Comparison of ENCODE assay signal across 1 cellular context in genomic region chr2:10042301-10043161, GRCh38.
A peak's percentile ranks its signal among the peaks of the same experiment; 100 is the strongest.
TF ChIP-seq lines count a peak whose summit lies in the region.

No MANE protein-coding gene starts in this region.

TF ChIP-seq in HepG2, 621 proteins besides CTCF, POLR2A, EP300 and RAD21 (continued from another document):
- TF ChIP-seq THAP9 (CRISPR knock-in tag; IDR thresholded peaks at IDR 0.05; ENCODE audit: borderline replicate concordance) (0 out of 2 replicates have a peak, but pooled peaks have one; percentile 9), ZNF850 (CRISPR knock-in tag; conservative IDR thresholded peaks at IDR 0.05) (no peak), MEIS1 (CRISPR knock-in tag; IDR thresholded peaks at IDR 0.05; ENCODE audit: borderline replicate concordance) (peak; percentile 36; the same call in 1 of the 2 replicates), CCAR2 (optimal IDR thresholded peaks at IDR 0.05; ENCODE audit: low read depth, low read length) (no peak), ZBTB4 (CRISPR knock-in tag; IDR thresholded peaks at IDR 0.05; ENCODE audit: borderline replicate concordance) (peak; percentile 81; the same call in 1 of the 2 replicates), ZNF839 (CRISPR knock-in tag; IDR thresholded peaks at IDR 0.05; ENCODE audit: borderline replicate concordance) (no peak), HNF4G (IDR thresholded peaks at IDR 0.05; ENCODE audit: borderline replicate concordance, low read depth, low read length) (no peak), HNF4G (CRISPR knock-in tag; IDR thresholded peaks at IDR 0.05; ENCODE audit: borderline replicate concordance, low read depth) (no peak), PHF20 (CRISPR knock-in tag; IDR thresholded peaks at IDR 0.05) (peak; percentile 18), ISL2 (CRISPR knock-in tag; IDR thresholded peaks at IDR 0.05) (0 out of 2 replicates have a peak, but pooled peaks have one; percentile 6), SP1 (IDR thresholded peaks at IDR 0.05) (no peak), SP1 (CRISPR knock-in tag; IDR thresholded peaks at IDR 0.05) (0 out of 2 replicates have a peak, but pooled peaks have one; percentile 20), ZNF510 (CRISPR knock-in tag; IDR thresholded peaks at IDR 0.05; ENCODE audit: low read depth) (no peak), ETV5 (CRISPR knock-in tag; IDR thresholded peaks at IDR 0.05; ENCODE audit: borderline replicate concordance) (peak; percentile 78; the same call in 1 of the 2 replicates), KDM3A (CRISPR knock-in tag; IDR thresholded peaks at IDR 0.05; ENCODE audit: low read depth) (0 out of 2 replicates have a peak, but pooled peaks have one; percentile 14), GATA4 (IDR thresholded peaks at IDR 0.05; ENCODE audit: borderline replicate concordance, low read depth) (no peak), CREM (IDR thresholded peaks at IDR 0.05) (0 out of 2 replicates have a peak, but pooled peaks have one; percentile 12), CREM (CRISPR knock-in tag; IDR thresholded peaks at IDR 0.05) (no peak), ZBTB38 (CRISPR knock-in tag; IDR thresholded peaks at IDR 0.05) (peak; percentile 94), ZFP91 (CRISPR knock-in tag; IDR thresholded peaks at IDR 0.05; ENCODE audit: borderline replicate concordance) (peak; percentile 49; the same call in 1 of the 2 replicates), HMGXB3 (CRISPR knock-in tag; IDR thresholded peaks at IDR 0.05; ENCODE audit: borderline replicate concordance) (peak; percentile 9; the same call in 1 of the 2 replicates), ZNF781 (CRISPR knock-in tag; IDR thresholded peaks at IDR 0.05; ENCODE audit: borderline replicate concordance, not compliant biosample characterization) (peak; percentile 75), ZNF18 (CRISPR knock-in tag; IDR thresholded peaks at IDR 0.05; ENCODE audit: insufficient replicate concordance) (no peak), ZFP41 (CRISPR knock-in tag; IDR thresholded peaks at IDR 0.05; ENCODE audit: borderline replicate concordance) (0 out of 2 replicates have a peak, but pooled peaks have one; percentile 13), KAT7 (CRISPR knock-in tag; IDR thresholded peaks at IDR 0.05; ENCODE audit: borderline replicate concordance) (no peak), ZNF883 (CRISPR knock-in tag; IDR thresholded peaks at IDR 0.05; ENCODE audit: not compliant biosample characterization) (peak; percentile 12), HES4 (CRISPR knock-in tag; IDR thresholded peaks at IDR 0.05; ENCODE audit: borderline replicate concordance) (peak; percentile 16; the same call in 1 of the 2 replicates), U2AF1 (optimal IDR thresholded peaks at IDR 0.05; ENCODE audit: low read depth, low read length) (no peak), BHLHE40 (IDR thresholded peaks at IDR 0.05; ENCODE audit: low read length) (no peak), ZNF280B (CRISPR knock-in tag; IDR thresholded peaks at IDR 0.05; ENCODE audit: borderline replicate concordance) (0 out of 2 replicates have a peak, but pooled peaks have one; percentile 6), PRPF4 (IDR thresholded peaks at IDR 0.05; ENCODE audit: low read depth, low read length, poor library complexity, severe bottlenecking) (peak; percentile 12), CREBL2 (CRISPR knock-in tag; IDR thresholded peaks at IDR 0.05; ENCODE audit: borderline replicate concordance) (no peak), RARA (CRISPR knock-in tag; IDR thresholded peaks at IDR 0.05) (peak; percentile 72), ATF7 (IDR thresholded peaks at IDR 0.05) (no peak), ATF7 (CRISPR knock-in tag; IDR thresholded peaks at IDR 0.05) (peak; percentile 10; the same call in 1 of the 2 replicates), ZBTB37 (CRISPR knock-in tag; IDR thresholded peaks at IDR 0.05) (0 out of 2 replicates have a peak, but pooled peaks have one; percentile 37), RBAK (CRISPR knock-in tag; IDR thresholded peaks at IDR 0.05) (0 out of 2 replicates have a peak, but pooled peaks have one; percentile 4), SALL1 (CRISPR knock-in tag; IDR thresholded peaks at IDR 0.05) (peak; percentile 20), NCOR1 (IDR thresholded peaks at IDR 0.05; ENCODE audit: borderline replicate concordance, low read length) (no peak), ZFP90 (CRISPR knock-in tag; IDR thresholded peaks at IDR 0.05; ENCODE audit: borderline replicate concordance) (peak; percentile 42; the same call in 1 of the 2 replicates), SP5 (CRISPR knock-in tag; IDR thresholded peaks at IDR 0.05; ENCODE audit: borderline replicate concordance, low read depth) (0 out of 2 replicates have a peak, but pooled peaks have one; percentile 28), ZFP36 (IDR thresholded peaks at IDR 0.05; ENCODE audit: borderline replicate concordance, low read depth, low read length, partially characterized antibody) (peak; percentile 85), HNF4A (CRISPR knock-in tag; IDR thresholded peaks at IDR 0.05) (0 out of 2 replicates have a peak, but pooled peaks have one; percentile 29), KMT2A (CRISPR knock-in tag; IDR thresholded peaks at IDR 0.05) (peak; percentile 14; the same call in 1 of the 2 replicates), ZNF570 (CRISPR knock-in tag; IDR thresholded peaks at IDR 0.05; ENCODE audit: borderline replicate concordance) (no peak)
